Comparison of ENCODE assay signal across 8 cellular contexts in genomic region chr1:23369335-23370013, GRCh38. TPM values are rescaled to one million over a fixed set of nuclear protein-coding genes. Genes with fewer than 3 reads are reported as not detected.
DNase-seq lines count a peak whose midpoint lies in the region; ATAC-seq and TF ChIP-seq lines count a peak whose summit lies in the region.

Gene ZNF436 (minus strand): TSS chr1:23369836. CDS start chr1:23368005, 1,831 bp downstream.

- H3K9me2 ChIP-seq in OCI-LY1 (ENCODE audit: low read depth, low read length) = no peaks in the 10 kb centered on the region

- no peak for DNase-seq in activated T-helper 2 cell treated with anti-CD3 and anti-CD28 coated beads, Interferon-gamma antibody, Interleukin-2, Interleukin-4, amounts not matched to agents 10 μg/mL and 5 μg/mL and 100 μg/mL, durations not matched to agents 14 hours and 24 hours and 36 hours (ENCODE audit: low spot score)
- DNase-seq in fibroblast of peridontal ligament (ENCODE audit: extremely low read depth) (peak; percentile 85), myocyte (ENCODE audit: low read depth) (peak; percentile 96), thoracic aorta (ENCODE audit: low spot score) (peak; percentile 70)

- peak within 1 kb of the TSS; percentile 97 for H3K27ac Mint-ChIP-seq in activated T-helper 2 cell treated with anti-CD3 and anti-CD28 coated beads, Interferon-gamma antibody, Interleukin-2, Interleukin-4, amounts not matched to agents 10 μg/mL and 5 μg/mL and 100 μg/mL, durations not matched to agents 14 hours and 24 hours and 36 hours

- H2AFZ ChIP-seq in OCI-LY1 (ENCODE audit: low read length) = no peak within 1 kb of the TSS

- H3K9ac ChIP-seq in HUES64 (ENCODE audit: low read depth, low read length) (peak within 1 kb of the TSS; percentile 76), OCI-LY1 (ENCODE audit: low read length) (peak within 1 kb of the TSS; percentile 88)

- peak within 1 kb of the TSS; percentile 89 for H3K4me2 ChIP-seq in OCI-LY1 (ENCODE audit: low read length)

- H3K79me2 ChIP-seq in OCI-LY1 (ENCODE audit: insufficient read depth, low read length) = no peaks in the 10 kb centered on the region

- WGBS in HUES64 = 6% methylated on average over 29 of the region's 29 CpGs

- peaks cover 29% of the 10 kb centered on the region for H3K4me1 ChIP-seq in HUES64 (ENCODE audit: insufficient read depth, low read length)
- H3K4me1 ChIP-seq in OCI-LY1 (ENCODE audit: insufficient read depth, low read length, severe bottlenecking) = peaks cover 26% of the 10 kb centered on the region
- peaks cover 14 to 39% of the 10 kb centered on the region in 2 donors for H3K4me1 ChIP-seq in thoracic aorta (ENCODE audit: control insufficient read depth in 1 of 2, low read depth in 2 of 2)

- no peaks in the 10 kb centered on the region for H4K20me1 ChIP-seq in OCI-LY1 (ENCODE audit: insufficient read depth, low read length)

- H3K9me3 Mint-ChIP-seq in activated T-helper 2 cell treated with anti-CD3 and anti-CD28 coated beads, Interferon-gamma antibody, Interleukin-2, Interleukin-4, amounts not matched to agents 10 μg/mL and 5 μg/mL and 100 μg/mL, durations not matched to agents 14 hours and 24 hours and 36 hours = peaks cover 19% of the 10 kb centered on the region

- ATAC-seq in thoracic aorta (ENCODE audit: insufficient number of reproducible peaks, low FRiP score, low read depth) = no peak
- no peak for ATAC-seq in GM21619 (IDR thresholded peaks at IDR 0.05; ENCODE audit: unreplicated experiment)

- H3K27ac ChIP-seq in C4-2B (peak within 1 kb of the TSS; percentile 84), HUES64 (ENCODE audit: low read depth, low read length) (peak within 1 kb of the TSS; percentile 90), OCI-LY1 (ENCODE audit: low read depth, low read length, poor library complexity, severe bottlenecking) (peak within 1 kb of the TSS; percentile 93), thoracic aorta (peak within 1 kb of the TSS; percentile 98 to 99)

- no peaks in the 10 kb centered on the region for H3K27me3 Mint-ChIP-seq in activated T-helper 2 cell treated with anti-CD3 and anti-CD28 coated beads, Interferon-gamma antibody, Interleukin-2, Interleukin-4, amounts not matched to agents 10 μg/mL and 5 μg/mL and 100 μg/mL, durations not matched to agents 14 hours and 24 hours and 36 hours (ENCODE audit: low read depth)

- H3K9me3 ChIP-seq in HUES64 (ENCODE audit: insufficient read depth, low read depth, low read length) (peaks cover 6% of the 10 kb centered on the region; the same call in 1 of the 2 replicates), OCI-LY1 (ENCODE audit: low read length) (peaks cover 6% of the 10 kb centered on the region; the same call in 1 of the 2 replicates), thoracic aorta (no peaks in the 10 kb centered on the region)

- intact Hi-C loops in activated T-helper 2 cell treated with anti-CD3 and anti-CD28 coated beads, Interferon-gamma antibody, Interleukin-2, Interleukin-4, amounts not matched to agents 10 μg/mL and 5 μg/mL and 100 μg/mL, durations not matched to agents 14 hours and 24 hours and 36 hours (cut with micrococcal nuclease) = no loop called here

- no peak for TF ChIP-seq CTCF in C4-2B (conservative IDR thresholded peaks at IDR 0.05)
- no peak for TF ChIP-seq CTCF in OCI-LY1 (IDR thresholded peaks at IDR 0.05; ENCODE audit: low read length)
- TF ChIP-seq CTCF in thoracic aorta (IDR thresholded peaks at IDR 0.05) = no peak

- H3K4me1 Mint-ChIP-seq in activated T-helper 2 cell treated with anti-CD3 and anti-CD28 coated beads, Interferon-gamma antibody, Interleukin-2, Interleukin-4, amounts not matched to agents 10 μg/mL and 5 μg/mL and 100 μg/mL, durations not matched to agents 14 hours and 24 hours and 36 hours (ENCODE audit: low read depth) = peaks cover 28% of the 10 kb centered on the region

- peak within 1 kb of the TSS; percentile 94 for H3K4me3 Mint-ChIP-seq in activated T-helper 2 cell treated with anti-CD3 and anti-CD28 coated beads, Interferon-gamma antibody, Interleukin-2, Interleukin-4, amounts not matched to agents 10 μg/mL and 5 μg/mL and 100 μg/mL, durations not matched to agents 14 hours and 24 hours and 36 hours (ENCODE audit: low read depth)

- 0 out of 2 replicates have a peak, but pooled peaks cover 6% of the 10 kb centered on the region for H3F3A ChIP-seq in OCI-LY1 (ENCODE audit: insufficient read depth, low read length)

- peaks cover 32% of the 10 kb centered on the region for H3K36me3 Mint-ChIP-seq in activated T-helper 2 cell treated with anti-CD3 and anti-CD28 coated beads, Interferon-gamma antibody, Interleukin-2, Interleukin-4, amounts not matched to agents 10 μg/mL and 5 μg/mL and 100 μg/mL, durations not matched to agents 14 hours and 24 hours and 36 hours (ENCODE audit: low read depth)

- peaks cover 87% of the 10 kb centered on the region for H3K27me3 ChIP-seq in HUES64 (ENCODE audit: insufficient read depth, low read length)
- H3K27me3 ChIP-seq in OCI-LY1 (ENCODE audit: insufficient read depth, low read length) = no peaks in the 10 kb centered on the region
- H3K27me3 ChIP-seq in thoracic aorta (replicated peaks; ENCODE audit: insufficient read depth) = no peaks in the 10 kb centered on the region

- peak within 1 kb of the TSS; percentile 91 for H3K4me3 ChIP-seq in HUES64 (ENCODE audit: low read length)
- peak within 1 kb of the TSS; percentile 77 for H3K4me3 ChIP-seq in OCI-LY1 (ENCODE audit: low read depth, low read length, poor library complexity, severe bottlenecking)
- peak within 1 kb of the TSS; percentile 91 for H3K4me3 ChIP-seq in thoracic aorta

- H3K36me3 ChIP-seq in HUES64 (ENCODE audit: insufficient read depth, low read length) (peaks cover 2% of the 10 kb centered on the region; the same call in 1 of the 2 replicates), OCI-LY1 (ENCODE audit: insufficient read depth, low read length) (peaks cover 15% of the 10 kb centered on the region), thoracic aorta (no peaks in the 10 kb centered on the region)

RNA-seq across cellular contexts. Expression of gene ZNF436, which starts in this region (rescaled TPM):
- polyA plus RNA-seq in HUES64 (2013, experiment 1 of 2) = 1.9 TPM
- 3.0 TPM for polyA plus RNA-seq in HUES64 (2013, experiment 2 of 2)
- total RNA-seq in activated T-helper 2 cell treated with anti-CD3 and anti-CD28 coated beads, Interferon-gamma antibody, Interleukin-2, Interleukin-4, amounts not matched to agents 10 μg/mL and 5 μg/mL and 100 μg/mL, durations not matched to agents 14 hours and 24 hours and 36 hours = 4.9 and 6.1 TPM in 2 replicates
- total RNA-seq in myocyte = 17.3 and 18.8 TPM in 2 replicates
- polyA plus RNA-seq in myocyte (2012) = 7.6 TPM
- 10 to 100 TPM in 1 of 2 donors, 1 to 10 TPM in 1; 9.3 to 17.6 TPM for total RNA-seq in thoracic aorta
